9 cellular contexts compared by ENCODE assay signal in genomic region chr2:171347591-171348032, GRCh38.
DNase-seq lines count a peak whose midpoint lies in the region; ATAC-seq and TF ChIP-seq lines count a peak whose summit lies in the region.
"Had no signal": no experiment of that assay in that cellular context is flagged by ENCODE, and none has a peak within 500 bp of the region (broad histone marks: within the 10 kb centered on the region; RNA-seq: fewer than 3 reads in every experiment).

No MANE protein-coding gene starts in this region.

- H3K9me3 Mint-ChIP-seq in chondrocyte (ENCODE audit: low read depth) (peaks cover 7% of the 10 kb centered on the region), type B pancreatic cell (no peaks in the 10 kb centered on the region), progenitor cell of endocrine pancreas (ENCODE audit: low read depth) (peaks cover 8% of the 10 kb centered on the region)

- H3K4me1 Mint-ChIP-seq in chondrocyte (ENCODE audit: low read depth) (peaks cover 47% of the 10 kb centered on the region), type B pancreatic cell (ENCODE audit: unreplicated experiment) (no peaks in the 10 kb centered on the region), progenitor cell of endocrine pancreas (ENCODE audit: low read depth) (no peaks in the 10 kb centered on the region)

- H3K4me1 ChIP-seq in psoas muscle, result peaks cover 4% of the 10 kb centered on the region

- H3K4me3 ChIP-seq in psoas muscle, result no peak overlapping the region
- H3K4me3 ChIP-seq: neural progenitor cell had no signal

- intact Hi-C loops in psoas muscle (cut with DNase I), result loop anchor here (5.0 to 10.0 kb wide), 2 partner anchors 67 to 70 kb away; no protein-coding TSS in a partner anchor

- TF ChIP-seq EP300 in Ishikawa (IDR thresholded peaks at IDR 0.05; ENCODE audit: borderline replicate concordance), result no peak

- no peak overlapping the region for H3K4me3 Mint-ChIP-seq in chondrocyte (ENCODE audit: unreplicated experiment)
- H3K4me3 Mint-ChIP-seq in type B pancreatic cell, result no peak overlapping the region
- H3K4me3 Mint-ChIP-seq in progenitor cell of endocrine pancreas (ENCODE audit: low read depth), result no peak overlapping the region
- H3K4me3 Mint-ChIP-seq: neural progenitor cell had no signal

- DNase-seq in GM03348 (ENCODE audit: low spot score) (peak; percentile 77), chondrocyte (ENCODE audit: low spot score) (no peak), psoas muscle (no peak), cerebellum (ENCODE audit: low spot score) (no peak), DMS153 treated with DMSO at 0.1 percent for 48 hours (lab: John Stamatoyannopoulos, UW; ENCODE audit: unreplicated experiment) (no peak), type B pancreatic cell (ENCODE audit: extremely low spot score, unreplicated experiment) (no peak), progenitor cell of endocrine pancreas (ENCODE audit: low spot score, unreplicated experiment) (no peak)

- H3K36me3 Mint-ChIP-seq in chondrocyte (ENCODE audit: low read depth) (no peaks in the 10 kb centered on the region), type B pancreatic cell (peaks cover 2% of the 10 kb centered on the region), progenitor cell of endocrine pancreas (ENCODE audit: insufficient read depth) (no peaks in the 10 kb centered on the region)
- H3K36me3 Mint-ChIP-seq: neural progenitor cell had no signal

- no peaks in the 10 kb centered on the region for H3K27me3 ChIP-seq in psoas muscle (ENCODE audit: insufficient read depth in 3 of 3, low read length in 2 of 3)
- H3K27me3 ChIP-seq: neural progenitor cell had no signal

- no peak for TF ChIP-seq RAD21 in Ishikawa (IDR thresholded peaks at IDR 0.05; ENCODE audit: low read depth)

- H3K27ac ChIP-seq in psoas muscle, result peak overlapping the region; percentile 63

- H3K9me3 ChIP-seq in psoas muscle, result no peaks in the 10 kb centered on the region

- 12 to 20% (median 14%) methylated on average over 3 of the region's 3 CpGs for WGBS in psoas muscle, 3 donors

- TF ChIP-seq CTCF in chondrocyte (IDR thresholded peaks at IDR 0.05), result no peak
- no peak for TF ChIP-seq CTCF in psoas muscle (IDR thresholded peaks at IDR 0.05)
- TF ChIP-seq CTCF in type B pancreatic cell (conservative IDR thresholded peaks at IDR 0.05), result no peak
- TF ChIP-seq CTCF in progenitor cell of endocrine pancreas (IDR thresholded peaks at IDR 0.05; ENCODE audit: unreplicated experiment), result no peak

- peak; percentile 61 to 84 (median 78) for ATAC-seq in psoas muscle

- H3K27me3 Mint-ChIP-seq in chondrocyte (ENCODE audit: low read depth) (no peaks in the 10 kb centered on the region), type B pancreatic cell (no peaks in the 10 kb centered on the region), progenitor cell of endocrine pancreas (no peaks in the 10 kb centered on the region)

- H3K36me3 ChIP-seq in psoas muscle (ENCODE audit: insufficient read depth in 1 of 2, low read depth in 1 of 2), result no peaks in the 10 kb centered on the region
- H3K36me3 ChIP-seq: neural progenitor cell had no signal

- H3K27ac Mint-ChIP-seq in chondrocyte (ENCODE audit: unreplicated experiment) (peak overlapping the region; percentile 88), type B pancreatic cell (no peak overlapping the region), progenitor cell of endocrine pancreas (no peak overlapping the region)
- H3K27ac Mint-ChIP-seq: neural progenitor cell had no signal

TF ChIP-seq in Ishikawa, 13 proteins besides CTCF, POLR2A, EP300 and RAD21:
- TF ChIP-seq NFIC (IDR thresholded peaks at IDR 0.05) (no peak), TEAD4 (IDR thresholded peaks at IDR 0.05) (peak; percentile 50)
